ENCODE assay signal across 8 cellular contexts in the genomic region with DNA sequence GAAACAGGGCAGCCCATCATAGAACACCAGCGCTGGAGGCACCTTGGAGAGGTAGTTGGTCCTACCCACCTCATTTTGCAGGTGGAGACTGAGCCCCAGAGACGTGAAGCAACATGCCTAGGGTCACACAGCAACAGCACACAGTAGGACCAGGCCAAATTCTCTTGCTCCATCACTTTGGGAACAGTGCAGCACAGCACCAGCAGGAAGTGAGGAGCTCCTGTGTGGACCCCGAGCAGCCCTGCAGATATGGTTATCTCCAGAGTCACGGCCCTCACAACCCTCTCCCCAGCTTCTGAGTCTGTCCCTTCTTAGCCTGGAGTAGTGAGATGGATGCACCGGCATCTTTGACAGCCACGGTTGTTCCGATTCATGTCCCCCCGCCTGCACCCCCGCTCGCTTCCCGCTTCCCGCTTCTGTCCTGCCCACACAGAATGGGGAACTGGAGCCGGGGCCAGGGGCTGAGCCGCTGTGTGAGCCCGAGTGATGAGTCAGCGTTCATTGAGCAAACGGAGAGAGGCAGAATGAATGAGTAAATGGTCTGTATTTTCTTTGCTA.
DNase-seq lines count a peak whose midpoint lies in the region; ATAC-seq and TF ChIP-seq lines count a peak whose summit lies in the region.

No MANE protein-coding gene starts in this region.

- no peak for TF ChIP-seq EP300 in gastroesophageal sphincter (IDR thresholded peaks at IDR 0.05)

- H4K20me1 ChIP-seq in OCI-LY3 (ENCODE audit: insufficient read depth, low read length): no peaks in the 10 kb centered on the region

- H3K27ac ChIP-seq in OCI-LY3 (ENCODE audit: low read length) (peak overlapping the region; percentile 100), gastroesophageal sphincter (no peak overlapping the region)

- peak; percentile 74 for DNase-seq in GM06990 (ENCODE audit: extremely low read depth, insufficient read length)
- peak; percentile 42 for DNase-seq in pons (ENCODE audit: low spot score)
- no peak for DNase-seq in central memory CD4-positive, alpha-beta T cell
- no peak for DNase-seq in cerebellar nuclear complex (lab: John Stamatoyannopoulos, UW)

- H3K4me3 ChIP-seq in GM06990 (replicated peaks; ENCODE audit: low read depth, low read length) (peak overlapping the region; percentile 24; the same call in 1 of the 2 replicates), OCI-LY3 (ENCODE audit: low read length) (peak overlapping the region; percentile 66), gastroesophageal sphincter (no peak overlapping the region)

- TF ChIP-seq CTCF in GM06990 (IDR thresholded peaks at IDR 0.05; ENCODE audit: insufficient read depth, low read length, poor library complexity, severe bottlenecking) (no peak), OCI-LY3 (IDR thresholded peaks at IDR 0.05; ENCODE audit: low read depth, low read length) (no peak), gastroesophageal sphincter (IDR thresholded peaks at IDR 0.05) (no peak)

- peak overlapping the region; percentile 98 for H3K9ac ChIP-seq in OCI-LY3 (ENCODE audit: low read length)

- H3K36me3 ChIP-seq in GM06990 (ENCODE audit: control insufficient read depth, insufficient read depth, low read length) (no peaks in the 10 kb centered on the region), OCI-LY3 (replicated peaks; ENCODE audit: low read depth, low read length) (peaks cover 3% of the 10 kb centered on the region), gastroesophageal sphincter (no peaks in the 10 kb centered on the region)

- H3K4me2 ChIP-seq in OCI-LY3 (ENCODE audit: low read length): peak overlapping the region; percentile 88

- H3K9me3 ChIP-seq in OCI-LY3 (ENCODE audit: insufficient read depth, low read length): no peaks in the 10 kb centered on the region
- no peaks in the 10 kb centered on the region for H3K9me3 ChIP-seq in gastroesophageal sphincter

- H3K27me3 ChIP-seq in GM06990 (replicated peaks; ENCODE audit: control insufficient read depth, insufficient read depth, low read length) (no peaks in the 10 kb centered on the region), OCI-LY3 (ENCODE audit: low read depth, low read length) (no peaks in the 10 kb centered on the region), gastroesophageal sphincter (peaks cover 59% of the 10 kb centered on the region)

- peaks cover 16% of the 10 kb centered on the region for H3K79me2 ChIP-seq in OCI-LY3 (ENCODE audit: low read length)

- no peak overlapping the region for H2AFZ ChIP-seq in OCI-LY3 (ENCODE audit: low read depth, low read length)

- no peak for TF ChIP-seq POLR2A in gastroesophageal sphincter (IDR thresholded peaks at IDR 0.05)

- H3K4me1 ChIP-seq in OCI-LY3 (ENCODE audit: low read length): peaks cover 99% of the 10 kb centered on the region
- peaks cover 0 to 7% (median 0%) of the 10 kb centered on the region in 3 donors for H3K4me1 ChIP-seq in gastroesophageal sphincter

- ATAC-seq in gastroesophageal sphincter (peak; percentile 39), GM21737 (IDR thresholded peaks at IDR 0.05; ENCODE audit: unreplicated experiment) (no peak), HG03342 (IDR thresholded peaks at IDR 0.05; ENCODE audit: unreplicated experiment) (no peak)

- 16 to 33% methylated on average over 3 to 5 of the region's 17 CpGs for WGBS in gastroesophageal sphincter (ENCODE audit: low coverage in 1 of 2), 2 donors

Comparison
In these comparisons a context has a peak if more than half of its experiments do, and no peak if none do; other contexts are left out.
1. DNase-seq: peak in GM06990 (single experiment) and pons (single experiment); none in central memory CD4-positive, alpha-beta T cell (single experiment) and cerebellar nuclear complex (0 of 2).
2. H3K4me3 ChIP-seq: peak in GM06990 (single experiment) and OCI-LY3 (single experiment); none in gastroesophageal sphincter (0 of 2).